Comparison of ENCODE assay signal across 9 cellular contexts in genomic region chr6:122033564-122034181, GRCh38.
DNase-seq lines count a peak whose midpoint lies in the region; ATAC-seq and TF ChIP-seq lines count a peak whose summit lies in the region.
"Had no signal": no experiment of that assay in that cellular context is flagged by ENCODE, and none has a peak within 500 bp of the region (broad histone marks: within the 10 kb centered on the region; RNA-seq: fewer than 3 reads in every experiment).

No MANE protein-coding gene starts in this region.

- DNase-seq in activated CD4-positive, alpha-beta T cell treated with anti-CD3 and anti-CD28 coated beads for 36 hours: no peak
- no peak for DNase-seq in activated CD4-positive, alpha-beta T cell treated with anti-CD3 and anti-CD28 coated beads, Interleukin-2, amount 50 U/mL, for 48 hours
- DNase-seq in RPMI7951 (ENCODE audit: low read depth) (peak; percentile 59), epithelial cell of esophagus (ENCODE audit: low read depth) (peak; percentile 76), myocyte (ENCODE audit: low read depth) (peak; percentile 65)
- no peak for DNase-seq in NK-92 treated with Interleukin-12 subunit alpha and Interleukin-12 subunit beta, amount 100 ng/mL, for 24 hours (lab: John Stamatoyannopoulos, UW)

- H3K36me3 ChIP-seq in HEK293 (ENCODE audit: control insufficient read depth in 2 of 2, insufficient read depth in 1 of 2, low read length in 2 of 2): no peaks in the 10 kb centered on the region

- intact Hi-C loops in activated CD4-positive, alpha-beta T cell treated with anti-CD3 and anti-CD28 coated beads for 36 hours (cut with DNase I, micrococcal nuclease): loop anchor here (1.0 to 5.0 kb wide), 5 partner anchors 186 to 979 kb away; no protein-coding TSS in a partner anchor

- no peaks in the 10 kb centered on the region for H3K9me3 Mint-ChIP-seq in activated CD4-positive, alpha-beta T cell treated with anti-CD3 and anti-CD28 coated beads for 36 hours (ENCODE audit: low read depth)

- peak; percentile 65 for ATAC-seq in activated CD4-positive, alpha-beta T cell treated with anti-CD3 and anti-CD28 coated beads for 36 hours

- peaks cover 6% of the 10 kb centered on the region for H3K27me3 Mint-ChIP-seq in activated CD4-positive, alpha-beta T cell treated with anti-CD3 and anti-CD28 coated beads for 36 hours
- H3K27me3 Mint-ChIP-seq: CD4-positive, CD25-positive, alpha-beta regulatory T cell had no signal

- no peaks in the 10 kb centered on the region for H3K36me3 Mint-ChIP-seq in activated CD4-positive, alpha-beta T cell treated with anti-CD3 and anti-CD28 coated beads for 36 hours (ENCODE audit: low read depth)
- H3K36me3 Mint-ChIP-seq: CD4-positive, CD25-positive, alpha-beta regulatory T cell had no signal

- TF ChIP-seq CTCF in HEK293 (tag by site-specific recombination; IDR thresholded peaks at IDR 0.05) (peak; percentile 45; the same call in 1 of the 2 replicates), LNCAP (IDR thresholded peaks at IDR 0.05) (peak; percentile 72), epithelial cell of esophagus (IDR thresholded peaks at IDR 0.05; ENCODE audit: insufficient read depth, low read depth, low read length, missing control alignments) (peak; percentile 50)

- no peaks in the 10 kb centered on the region for H3K4me1 ChIP-seq in HEK293 (ENCODE audit: control insufficient read depth, insufficient read depth, low read length)

- POLR2A ChIA-PET in activated CD4-positive, alpha-beta T cell treated with anti-CD3 and anti-CD28 coated beads for 36 hours (lab: Charles Lee): no interaction called here
- POLR2A ChIA-PET in HEK293 (lab: Yijun Ruan, JAX): no interaction called here

- H3K9me3 ChIP-seq in HEK293 (ENCODE audit: control insufficient read depth, insufficient read depth, low read depth, low read length): no peaks in the 10 kb centered on the region

- H3K27ac ChIP-seq in HEK293 (ENCODE audit: extremely low read depth, low read depth, low read length): no peak overlapping the region

- H3K4me3 Mint-ChIP-seq in activated CD4-positive, alpha-beta T cell treated with anti-CD3 and anti-CD28 coated beads for 36 hours: no peak overlapping the region
- H3K4me3 Mint-ChIP-seq: CD4-positive, CD25-positive, alpha-beta regulatory T cell had no signal

- no peaks in the 10 kb centered on the region for H3K4me1 Mint-ChIP-seq in activated CD4-positive, alpha-beta T cell treated with anti-CD3 and anti-CD28 coated beads for 36 hours
- H3K4me1 Mint-ChIP-seq: CD4-positive, CD25-positive, alpha-beta regulatory T cell had no signal

- H3K4me3 ChIP-seq in HEK293 (ENCODE audit: low read depth, low read length) (no peak overlapping the region), epithelial cell of esophagus (ENCODE audit: low read length) (no peak overlapping the region)

- H3K27ac Mint-ChIP-seq in activated CD4-positive, alpha-beta T cell treated with anti-CD3 and anti-CD28 coated beads for 36 hours: no peak overlapping the region
- H3K27ac Mint-ChIP-seq: CD4-positive, CD25-positive, alpha-beta regulatory T cell had no signal

- CTCF ChIA-PET in activated CD4-positive, alpha-beta T cell treated with anti-CD3 and anti-CD28 coated beads for 36 hours (lab: Charles Lee): interaction anchor here (0.6 to 1.5 kb wide), 7 partner anchors 8 to 127 kb away, joined by 3 to 5 read pairs (median 3); no protein-coding TSS in a partner anchor
- CTCF ChIA-PET in HEK293 (lab: Yijun Ruan, JAX): interaction anchor here (0.6 to 3.1 kb wide), 38 partner anchors 9 to 1790 kb away, joined by 3 to 35 read pairs (median 4); partner anchors contain the start of gene GJA1

TF ChIP-seq in HEK293, 187 proteins besides CTCF, POLR2A, EP300 and RAD21:
- TF ChIP-seq KLF16 (tag by site-specific recombination; IDR thresholded peaks at IDR 0.05) (no peak), ZBTB6 (tag by site-specific recombination; IDR thresholded peaks at IDR 0.05) (no peak), ZNF10 (tag by site-specific recombination; IDR thresholded peaks at IDR 0.05) (peak; percentile 100), ATF2 (tag by site-specific recombination; IDR thresholded peaks at IDR 0.05; ENCODE audit: low read depth) (peak; percentile 46; the same call in 1 of the 2 replicates), SP7 (tag by site-specific recombination; IDR thresholded peaks at IDR 0.05) (peak; percentile 31; the same call in 1 of the 2 replicates), ZNF654 (tag by site-specific recombination; IDR thresholded peaks at IDR 0.05; ENCODE audit: low read depth) (peak; percentile 97), ZNF341 (tag by site-specific recombination; IDR thresholded peaks at IDR 0.05; ENCODE audit: low read depth) (no peak), SP3 (tag by site-specific recombination; IDR thresholded peaks at IDR 0.05) (no peak), ZNF660 (tag by site-specific recombination; IDR thresholded peaks at IDR 0.05) (peak; percentile 86)

Comparison
In these comparisons a context has a peak if more than half of its experiments do, and no peak if none do; other contexts are left out.
1. DNase-seq: peak in RPMI7951 (single experiment), epithelial cell of esophagus (single experiment) and myocyte (single experiment); none in activated CD4-positive, alpha-beta T cell treated with anti-CD3 and anti-CD28 coated beads for 36 hours (single experiment), activated CD4-positive, alpha-beta T cell treated with anti-CD3 and anti-CD28 coated beads, Interleukin-2, amount 50 U/mL, for 48 hours (0 of 2) and NK-92 treated with Interleukin-12 subunit alpha and Interleukin-12 subunit beta, amount 100 ng/mL, for 24 hours (single experiment).
2. Peak in every context shown above with its lines, with median percentiles within 50 percentile points of each other: CTCF ChIP-seq.